ENCODE assay signal across 1 cellular context in the genomic region with DNA sequence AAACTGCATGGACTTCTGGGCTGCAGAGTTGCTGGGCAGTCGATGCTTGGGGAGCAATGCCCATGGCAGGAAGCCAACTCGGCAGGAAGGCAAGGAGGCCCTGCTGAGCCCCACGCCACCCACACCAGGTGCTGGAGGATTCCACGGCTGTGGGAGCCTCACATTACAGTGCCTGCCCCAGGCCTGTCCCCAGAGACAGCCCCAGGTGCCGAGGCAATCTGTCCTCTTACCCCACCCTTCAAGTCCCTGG.
TF ChIP-seq lines count a peak whose summit lies in the region.

No MANE protein-coding gene starts in this region.

TF ChIP-seq in HepG2, 621 proteins besides CTCF, POLR2A, EP300 and RAD21 (continued from another document):
- TF ChIP-seq GFI1 (CRISPR knock-in tag; IDR thresholded peaks at IDR 0.05; ENCODE audit: borderline replicate concordance), result no peak
- TF ChIP-seq, protein P1, sequence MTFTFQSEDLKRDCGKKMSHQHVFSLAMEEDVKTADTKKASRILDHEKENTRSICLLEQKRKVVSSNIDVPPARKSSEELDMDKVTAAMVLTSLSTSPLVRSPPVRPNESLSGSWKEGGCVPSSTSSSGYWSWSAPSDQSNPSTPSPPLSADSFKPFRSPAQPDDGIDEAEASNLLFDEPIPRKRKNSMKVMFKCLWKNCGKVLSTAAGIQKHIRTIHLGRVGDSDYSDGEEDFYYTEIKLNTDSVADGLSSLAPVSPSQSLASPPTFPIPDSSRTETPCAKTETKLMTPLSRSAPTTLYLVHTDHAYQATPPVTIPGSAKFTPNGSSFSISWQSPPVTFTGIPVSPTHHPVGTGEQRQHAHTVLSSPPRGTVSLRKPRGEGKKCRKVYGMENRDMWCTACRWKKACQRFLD (CRISPR knock-in tag; IDR thresholded peaks at IDR 0.05; ENCODE audit: borderline replicate concordance), result no peak
- TF ChIP-seq ZNF619 (CRISPR knock-in tag; IDR thresholded peaks at IDR 0.05), result no peak
- TF ChIP-seq TOPORS (CRISPR knock-in tag; IDR thresholded peaks at IDR 0.05), result no peak
- no peak for TF ChIP-seq ETV5 (CRISPR knock-in tag; IDR thresholded peaks at IDR 0.05; ENCODE audit: borderline replicate concordance)
- TF ChIP-seq, protein P2, sequence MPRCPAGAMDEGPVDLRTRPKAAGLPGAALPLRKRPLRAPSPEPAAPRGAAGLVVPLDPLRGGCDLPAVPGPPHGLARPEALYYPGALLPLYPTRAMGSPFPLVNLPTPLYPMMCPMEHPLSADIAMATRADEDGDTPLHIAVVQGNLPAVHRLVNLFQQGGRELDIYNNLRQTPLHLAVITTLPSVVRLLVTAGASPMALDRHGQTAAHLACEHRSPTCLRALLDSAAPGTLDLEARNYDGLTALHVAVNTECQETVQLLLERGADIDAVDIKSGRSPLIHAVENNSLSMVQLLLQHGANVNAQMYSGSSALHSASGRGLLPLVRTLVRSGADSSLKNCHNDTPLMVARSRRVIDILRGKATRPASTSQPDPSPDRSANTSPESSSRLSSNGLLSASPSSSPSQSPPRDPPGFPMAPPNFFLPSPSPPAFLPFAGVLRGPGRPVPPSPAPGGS (CRISPR knock-in tag; IDR thresholded peaks at IDR 0.05), result no peak
- TF ChIP-seq, protein P3, sequence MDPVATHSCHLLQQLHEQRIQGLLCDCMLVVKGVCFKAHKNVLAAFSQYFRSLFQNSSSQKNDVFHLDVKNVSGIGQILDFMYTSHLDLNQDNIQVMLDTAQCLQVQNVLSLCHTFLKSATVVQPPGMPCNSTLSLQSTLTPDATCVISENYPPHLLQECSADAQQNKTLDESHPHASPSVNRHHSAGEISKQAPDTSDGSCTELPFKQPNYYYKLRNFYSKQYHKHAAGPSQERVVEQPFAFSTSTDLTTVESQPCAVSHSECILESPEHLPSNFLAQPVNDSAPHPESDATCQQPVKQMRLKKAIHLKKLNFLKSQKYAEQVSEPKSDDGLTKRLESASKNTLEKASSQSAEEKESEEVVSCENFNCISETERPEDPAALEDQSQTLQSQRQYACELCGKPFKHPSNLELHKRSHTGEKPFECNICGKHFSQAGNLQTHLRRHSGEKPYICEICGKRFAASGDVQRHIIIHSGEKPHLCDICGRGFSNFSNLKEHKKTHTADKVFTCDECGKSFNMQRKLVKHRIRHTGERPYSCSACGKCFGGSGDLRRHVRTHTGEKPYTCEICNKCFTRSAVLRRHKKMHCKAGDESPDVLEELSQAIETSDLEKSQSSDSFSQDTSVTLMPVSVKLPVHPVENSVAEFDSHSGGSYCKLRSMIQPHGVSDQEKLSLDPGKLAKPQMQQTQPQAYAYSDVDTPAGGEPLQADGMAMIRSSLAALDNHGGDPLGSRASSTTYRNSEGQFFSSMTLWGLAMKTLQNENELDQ (CRISPR knock-in tag; IDR thresholded peaks at IDR 0.05; ENCODE audit: borderline replicate concordance), result no peak
